8 cellular contexts compared by ENCODE assay signal in genomic region chr9:88388203-88388885, GRCh38.
DNase-seq lines count a peak whose midpoint lies in the region; ATAC-seq and TF ChIP-seq lines count a peak whose summit lies in the region.

Gene SPIN1 (plus strand): TSS chr9:88388444. CDS start chr9:88426540, 38,096 bp downstream.

- TF ChIP-seq CTCF in OCI-LY1 (IDR thresholded peaks at IDR 0.05; ENCODE audit: low read length): no peak

- H3K4me2 ChIP-seq in OCI-LY1 (ENCODE audit: low read length): peak within 1 kb of the TSS; percentile 99

- peak within 1 kb of the TSS; percentile 98 for H2AFZ ChIP-seq in OCI-LY1 (ENCODE audit: low read length)

- no peaks in the 10 kb centered on the region for H3K9me2 ChIP-seq in OCI-LY1 (ENCODE audit: low read depth, low read length)

- no peaks in the 10 kb centered on the region for H3K36me3 ChIP-seq in OCI-LY1 (ENCODE audit: insufficient read depth, low read length)
- H3K36me3 ChIP-seq in mucosa of rectum (ENCODE audit: control insufficient read depth in 2 of 2, insufficient read depth in 2 of 2, low read length in 2 of 2): peaks cover 0 to 5% of the 10 kb centered on the region in 2 donors

- peak within 1 kb of the TSS; percentile 96 for H3K9ac ChIP-seq in OCI-LY1 (ENCODE audit: low read length)
- peak within 1 kb of the TSS; percentile 94 to 98 for H3K9ac ChIP-seq in mucosa of rectum (ENCODE audit: low read depth in 1 of 2, low read length in 2 of 2)

- DNase-seq in COLO829 (ENCODE audit: low spot score) (peak; percentile 93), activated T-cell treated with anti-CD3 and anti-CD28 coated beads for 24 hours (ENCODE audit: low read depth) (peak; percentile 84), epithelial cell of prostate (ENCODE audit: low read depth, low spot score) (no peak)
- peak; percentile 88 for DNase-seq in stimulated activated CD8-positive, alpha-beta memory T cell treated with anti-CD3 and anti-CD28 coated beads, Interleukin-4, amount 100 ng/mL, for 48 hours

- H3K9me3 ChIP-seq in OCI-LY1 (ENCODE audit: low read length) (no peaks in the 10 kb centered on the region), mucosa of rectum (ENCODE audit: control insufficient read depth in 2 of 2, low read length in 2 of 2) (no peaks in the 10 kb centered on the region)

- peaks cover 17% of the 10 kb centered on the region for H3K4me1 ChIP-seq in OCI-LY1 (ENCODE audit: insufficient read depth, low read length, severe bottlenecking)
- peaks cover 4 to 16% of the 10 kb centered on the region in 2 donors for H3K4me1 ChIP-seq in mucosa of rectum (ENCODE audit: control insufficient read depth in 2 of 2, insufficient read depth in 2 of 2, low read length in 2 of 2)

- no peaks in the 10 kb centered on the region for H3K27me3 ChIP-seq in OCI-LY1 (ENCODE audit: insufficient read depth, low read length)
- H3K27me3 ChIP-seq in mucosa of rectum (ENCODE audit: control insufficient read depth in 2 of 2, insufficient read depth in 2 of 2, low read length in 2 of 2): no peaks in the 10 kb centered on the region

- peak within 1 kb of the TSS; percentile 98 for H3K4me3 ChIP-seq in OCI-LY1 (ENCODE audit: low read depth, low read length, poor library complexity, severe bottlenecking)
- peak within 1 kb of the TSS; percentile 95 to 99 for H3K4me3 ChIP-seq in mucosa of rectum (ENCODE audit: low read length in 2 of 2)

- peaks cover 25% of the 10 kb centered on the region; the same call in 1 of the 2 replicates for H3K79me2 ChIP-seq in OCI-LY1 (ENCODE audit: insufficient read depth, low read length)

- no peak within 1 kb of the TSS for H3K27ac ChIP-seq in OCI-LY1 (ENCODE audit: low read depth, low read length, poor library complexity, severe bottlenecking)
- H3K27ac ChIP-seq in epithelial cell of prostate: peak within 1 kb of the TSS; percentile 96
- H3K27ac ChIP-seq in mucosa of rectum (ENCODE audit: low read depth in 2 of 2, low read length in 2 of 2): peak within 1 kb of the TSS; percentile 96 to 97

- H3F3A ChIP-seq in OCI-LY1 (ENCODE audit: insufficient read depth, low read length): no peaks in the 10 kb centered on the region

- no peaks in the 10 kb centered on the region for H4K20me1 ChIP-seq in OCI-LY1 (ENCODE audit: insufficient read depth, low read length)

- peak; percentile 82 for ATAC-seq in GM19438 (IDR thresholded peaks at IDR 0.05; ENCODE audit: low read depth, unreplicated experiment)
- peak; percentile 69 for ATAC-seq in HG03565 (IDR thresholded peaks at IDR 0.05; ENCODE audit: unreplicated experiment)
